Comparison of ENCODE assay signal across 8 cellular contexts in the genomic region with DNA sequence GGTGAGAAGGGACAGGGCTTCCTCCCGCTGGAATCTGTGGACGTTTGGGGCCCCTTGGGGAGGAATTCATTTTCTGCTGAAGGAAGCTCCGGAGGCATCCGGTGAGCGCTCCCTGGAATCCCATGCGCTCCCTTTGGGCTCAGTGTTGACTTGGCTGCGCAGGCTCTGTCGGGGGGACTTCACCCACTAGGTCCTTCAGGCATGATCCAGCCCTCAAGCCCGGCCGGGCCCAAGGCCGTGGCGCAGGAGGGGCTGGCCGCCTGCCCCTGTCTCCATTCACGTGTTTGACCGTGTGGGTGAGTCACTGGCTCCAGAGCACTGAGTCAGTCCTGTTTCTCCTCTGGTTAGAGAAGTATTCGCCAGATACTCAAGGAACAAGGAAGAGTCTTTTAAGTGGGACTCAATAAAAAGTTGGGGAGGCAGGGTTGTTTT. TPM values are rescaled to one million over a fixed set of nuclear protein-coding genes. Genes with fewer than 3 reads are reported as not detected.
DNase-seq lines count a peak whose midpoint lies in the region; ATAC-seq and TF ChIP-seq lines count a peak whose summit lies in the region.

No MANE protein-coding gene starts in this region.

- TF ChIP-seq POLR2A in lower leg skin (IDR thresholded peaks at IDR 0.05) = no peak

- H3K4me1 ChIP-seq in DOHH2 (ENCODE audit: control insufficient read depth, low read length) (peaks cover 36% of the 10 kb centered on the region), PC-9 (replicated peaks; ENCODE audit: insufficient read depth) (peaks cover 43% of the 10 kb centered on the region), stomach smooth muscle (ENCODE audit: control insufficient read depth, insufficient read depth, low read length) (peaks cover 31% of the 10 kb centered on the region)

- H3K4me3 Mint-ChIP-seq in effector memory CD8-positive, alpha-beta T cell = peak overlapping the region; percentile 27 to 74

- no peaks in the 10 kb centered on the region for H3K79me2 ChIP-seq in DOHH2 (ENCODE audit: control insufficient read depth, low read length)
- peaks cover 95% of the 10 kb centered on the region for H3K79me2 ChIP-seq in PC-9 (ENCODE audit: low read depth)

- H3K4me2 ChIP-seq in DOHH2 (ENCODE audit: low read length) (peak overlapping the region; percentile 73), PC-9 (peak overlapping the region; percentile 76)

- H3K4me1 Mint-ChIP-seq in effector memory CD8-positive, alpha-beta T cell (ENCODE audit: low read depth in 2 of 2) = peaks cover 11% of the 10 kb centered on the region in 2 donors

- DNase-seq in PC-9 (peak; percentile 93 to 95), lower leg skin (ENCODE audit: low spot score in 2 of 2) (peak; percentile 82 to 97), NCI-H510A treated with DMSO at 0.1 percent for 48 hours (lab: John Stamatoyannopoulos, UW) (no peak)
- DNase-seq in effector memory CD8-positive, alpha-beta T cell = no peak
- DNase-seq in activated CD4-positive, alpha-beta T cell treated with anti-CD3 and anti-CD28 coated beads for 1 hour = no peak

- intact Hi-C loops in PC-9 (cut with micrococcal nuclease; ENCODE audit: unreplicated experiment) (loop anchor here (2.0 to 5.0 kb wide), 2 partner anchors 197 to 711 kb away; partner anchors contain the start of gene FADD), lower leg skin (cut with DNase I; ENCODE audit: low total_unique reads) (no loop called here)

- H3K4me3 ChIP-seq in DOHH2 (ENCODE audit: low read length) = no peak overlapping the region
- peak overlapping the region; percentile 71 for H3K4me3 ChIP-seq in PC-9
- H3K4me3 ChIP-seq in lower leg skin (ENCODE audit: low read depth, poor library complexity, severe bottlenecking) = peak overlapping the region; percentile 94
- peak overlapping the region; percentile 81 to 91 for H3K4me3 ChIP-seq in stomach smooth muscle (ENCODE audit: low read length in 2 of 2)

- H3F3A ChIP-seq in DOHH2 (ENCODE audit: control insufficient read depth, insufficient read depth) (no peaks in the 10 kb centered on the region; the same call in 1 of the 2 replicates), PC-9 (ENCODE audit: insufficient read depth, low read depth) (peaks cover 45% of the 10 kb centered on the region)

- H3K9me3 Mint-ChIP-seq in effector memory CD8-positive, alpha-beta T cell = no peaks in the 10 kb centered on the region

- H3K9me2 ChIP-seq in DOHH2 (replicated peaks; ENCODE audit: control insufficient read depth, low read length) (no peaks in the 10 kb centered on the region), PC-9 (ENCODE audit: insufficient read depth) (no peaks in the 10 kb centered on the region)

- H3K9me3 ChIP-seq in DOHH2 (ENCODE audit: control insufficient read depth, insufficient read depth, low read length) (no peaks in the 10 kb centered on the region), PC-9 (ENCODE audit: insufficient read depth, low read depth) (no peaks in the 10 kb centered on the region), stomach smooth muscle (ENCODE audit: control insufficient read depth in 2 of 2, low read length in 2 of 2) (no peaks in the 10 kb centered on the region)

- WGBS in lower leg skin, 2 donors = 3 to 4% methylated on average over 12 to 16 of the region's 16 CpGs

- peaks cover 4% of the 10 kb centered on the region for H3K36me3 Mint-ChIP-seq in effector memory CD8-positive, alpha-beta T cell (ENCODE audit: insufficient read depth)

- peak overlapping the region; percentile 59; the same call in 1 of the 2 replicates for H2AFZ ChIP-seq in PC-9

- no TSS peak for BruUV-seq in PC-9 (replicated peaks; lab: Mats Ljungman, UMichigan)

- CTCF ChIA-PET in PC-9 (lab: Charles Lee) = no interaction called here

- ATAC-seq in effector memory CD8-positive, alpha-beta T cell (replicated peaks) = no peak
- no peak for ATAC-seq in HG03571 (IDR thresholded peaks at IDR 0.05; ENCODE audit: unreplicated experiment)

- H3K27ac ChIP-seq in DOHH2 (ENCODE audit: low read depth, low read length) (no peak overlapping the region), PC-9 (peak overlapping the region; percentile 88), stomach smooth muscle (ENCODE audit: low read length) (peak overlapping the region; percentile 69)

- H3K27ac Mint-ChIP-seq in effector memory CD8-positive, alpha-beta T cell = no peak overlapping the region

- H3K27me3 Mint-ChIP-seq in effector memory CD8-positive, alpha-beta T cell = peaks cover 13 to 47% of the 10 kb centered on the region in 2 donors

- H4K20me1 ChIP-seq in DOHH2 (ENCODE audit: control insufficient read depth, insufficient read depth, low read depth, low read length) (peaks cover 17% of the 10 kb centered on the region; the same call in 1 of the 2 replicates), PC-9 (ENCODE audit: insufficient read depth) (peaks cover 52% of the 10 kb centered on the region)

- H3K36me3 ChIP-seq in DOHH2 (ENCODE audit: control insufficient read depth, low read length) = no peaks in the 10 kb centered on the region
- H3K36me3 ChIP-seq in PC-9 (ENCODE audit: low read depth) = peaks cover 28% of the 10 kb centered on the region
- H3K36me3 ChIP-seq in stomach smooth muscle (ENCODE audit: control insufficient read depth in 2 of 2, insufficient read depth in 2 of 2, low read length in 2 of 2) = no peaks in the 10 kb centered on the region

- H3K9ac ChIP-seq in stomach smooth muscle (ENCODE audit: low read length in 2 of 2) = peak overlapping the region; percentile 65 to 74

- POLR2A ChIA-PET in PC-9 (lab: Charles Lee; ENCODE audit: unreplicated experiment) = interaction anchor here (0.7 kb wide), 2 partner anchors 82 to 94 kb away, joined by 5 to 7 read pairs; no protein-coding TSS in a partner anchor

- TF ChIP-seq CTCF in DOHH2 (IDR thresholded peaks at IDR 0.05; ENCODE audit: low read depth, low read length, poor library complexity, severe bottlenecking) (no peak), PC-9 (conservative IDR thresholded peaks at IDR 0.05) (no peak), lower leg skin (IDR thresholded peaks at IDR 0.05) (no peak)

- H3K27me3 ChIP-seq in DOHH2 (ENCODE audit: control insufficient read depth, low read length) (peaks cover 86% of the 10 kb centered on the region), PC-9 (ENCODE audit: insufficient read depth, low read depth) (no peaks in the 10 kb centered on the region), stomach smooth muscle (ENCODE audit: control insufficient read depth in 1 of 2, insufficient read depth in 2 of 2, low read length in 2 of 2) (no peaks in the 10 kb centered on the region)

RNA-seq across cellular contexts. Expression of gene CTTN, which starts 1.4 kb away (rescaled TPM):
- total RNA-seq in PC-9 (2021) (533 and 570 TPM in 2 replicates), lower leg skin (100 to 1,000 TPM; 251 to 343 (median 288) TPM)

Comparison
In these comparisons a context has a peak if more than half of its experiments do, and no peak if none do; other contexts are left out.
1. DNase-seq: peak in PC-9 (2 of 2) and lower leg skin (2 of 2); none in effector memory CD8-positive, alpha-beta T cell (0 of 3), NCI-H510A treated with DMSO at 0.1 percent for 48 hours (single experiment) and activated CD4-positive, alpha-beta T cell treated with anti-CD3 and anti-CD28 coated beads for 1 hour (single experiment).